ENCODE assay signal across 16 cellular contexts in genomic region chr20:35134472-35134871, GRCh38. TPM values are rescaled to one million over a fixed set of nuclear protein-coding genes. Genes with fewer than 3 reads are reported as not detected.
DNase-seq lines count a peak whose midpoint lies in the region; ATAC-seq, FAIRE-seq and TF ChIP-seq lines count a peak whose summit lies in the region.
"Had no signal": no experiment of that assay in that cellular context is flagged by ENCODE, and none has a peak within 500 bp of the region (broad histone marks: within the 10 kb centered on the region; RNA-seq: fewer than 3 reads in every experiment).

No MANE protein-coding gene starts in this region.

- no peak overlapping the region for H3K4me3 Mint-ChIP-seq in activated naive CD8-positive, alpha-beta T cell treated with anti-CD3 and anti-CD28 coated beads for 36 hours
- H3K4me3 Mint-ChIP-seq in activated naive CD8-positive, alpha-beta T cell treated with anti-CD3 and anti-CD28 coated beads, Interleukin-2, amount 50 U/mL, for 24 hours, result no peak overlapping the region
- H3K4me3 Mint-ChIP-seq in WTC11, result no peak overlapping the region
- H3K4me3 Mint-ChIP-seq: CD4-positive, alpha-beta memory T cell; dendritic cell treated with granulocyte-macrophage colony-stimulating factor and Interleukin-4, amounts not matched to agents 40 ng/mL and 50 ng/mL, for 4 days had no signal

- H3K9ac ChIP-seq in trophoblast cell (ENCODE audit: low read length), result no peak overlapping the region

- H3K14ac ChIP-seq in trophoblast cell (ENCODE audit: low read length), result no peak overlapping the region

- no peaks in the 10 kb centered on the region for H3K9me3 ChIP-seq in cardiac muscle cell (ENCODE audit: low read depth)
- H3K9me3 ChIP-seq in pancreas, result no peaks in the 10 kb centered on the region
- H3K9me3 ChIP-seq in trophoblast cell (ENCODE audit: insufficient read depth, low read depth, low read length), result no peaks in the 10 kb centered on the region
- H3K9me3 ChIP-seq: prostate gland had no signal

- no peak overlapping the region for H3K23ac ChIP-seq in trophoblast cell (ENCODE audit: low read length)

- no peaks in the 10 kb centered on the region for H3K27me3 ChIP-seq in cardiac muscle cell
- H3K27me3 ChIP-seq in pancreas, result no peaks in the 10 kb centered on the region
- H3K27me3 ChIP-seq in trophoblast cell (ENCODE audit: insufficient read depth, low read length), result no peaks in the 10 kb centered on the region

- no peak for DNase-seq in activated naive CD8-positive, alpha-beta T cell treated with anti-CD3 and anti-CD28 coated beads for 36 hours
- no peak for DNase-seq in activated naive CD8-positive, alpha-beta T cell treated with anti-CD3 and anti-CD28 coated beads, Interleukin-2, amount 50 U/mL, for 24 hours
- DNase-seq in cardiac muscle cell (ENCODE audit: low read depth in 1 of 2, low spot score in 1 of 2), result peak in 1 of 2 donors; percentile 2
- peak in 3 of 6 donors; percentile 37 to 43 (median 39) for DNase-seq in pancreas
- no peak for DNase-seq in WTC11 (ENCODE audit: low spot score)
- no peak for DNase-seq in SKM-1 (lab: John Stamatoyannopoulos, UW; ENCODE audit: unreplicated experiment)
- DNase-seq in trophoblast cell, result no peak
- DNase-seq in KG1 (lab: John Stamatoyannopoulos, UW), result no peak
- DNase-seq: amniotic stem cell; CD4-positive, alpha-beta memory T cell; H7; NCI-H1436 treated with DMSO at 0.1 percent for 48 hours; NCI-H226 had no signal

- H3K4ac ChIP-seq in trophoblast cell (ENCODE audit: low read depth, low read length), result no peak overlapping the region

- H3K4me3 ChIP-seq in cardiac muscle cell (no peak overlapping the region), pancreas (no peak overlapping the region), trophoblast cell (ENCODE audit: low read depth, low read length) (no peak overlapping the region)
- H3K4me3 ChIP-seq: prostate gland had no signal

- H4K12ac ChIP-seq in trophoblast cell (ENCODE audit: low read depth, low read length), result no peak overlapping the region

- POLR2A ChIA-PET in WTC11 (lab: Charles Lee), result no interaction called here

- H3K4me1 ChIP-seq in cardiac muscle cell (ENCODE audit: low read depth) (peaks cover 25% of the 10 kb centered on the region), pancreas (peaks cover 0 to 10% (median 6%) of the 10 kb centered on the region in 3 donors), trophoblast cell (ENCODE audit: control insufficient read depth in 1 of 2, insufficient read depth in 2 of 2, low read length in 2 of 2) (peaks cover 3 to 5% of the 10 kb centered on the region in 2 experiments)
- H3K4me1 ChIP-seq: prostate gland had no signal

- H3K36me3 ChIP-seq in cardiac muscle cell, result peaks cover 18% of the 10 kb centered on the region
- H3K36me3 ChIP-seq in pancreas, result peaks cover 0 to 56% (median 18%) of the 10 kb centered on the region in 3 donors
- H3K36me3 ChIP-seq in trophoblast cell (ENCODE audit: control insufficient read depth in 1 of 2, insufficient read depth in 2 of 2, low read length in 2 of 2), result peaks cover 28 to 36% of the 10 kb centered on the region in 2 experiments

- H2AK5ac ChIP-seq in trophoblast cell (ENCODE audit: low read length), result no peak overlapping the region

- 45 to 57% methylated on average over 9 of the region's 9 CpGs for WGBS in pancreas, 2 donors
- no CpG with 5 or more reads among the region's 9 CpGs for WGBS in trophoblast cell (ENCODE audit: extremely low coverage, insufficient coverage, insufficient read length)

- H3K79me1 ChIP-seq in trophoblast cell (ENCODE audit: low read length), result no peaks in the 10 kb centered on the region

- peaks cover 2% of the 10 kb centered on the region for H3K4me1 Mint-ChIP-seq in activated naive CD8-positive, alpha-beta T cell treated with anti-CD3 and anti-CD28 coated beads for 36 hours
- peaks cover 2% of the 10 kb centered on the region for H3K4me1 Mint-ChIP-seq in activated naive CD8-positive, alpha-beta T cell treated with anti-CD3 and anti-CD28 coated beads, Interleukin-2, amount 50 U/mL, for 24 hours
- no peaks in the 10 kb centered on the region for H3K4me1 Mint-ChIP-seq in WTC11

- H2BK5ac ChIP-seq in trophoblast cell (ENCODE audit: low read depth, low read length, poor library complexity), result no peak overlapping the region

- intact Hi-C loops in pancreas (cut with DNase I), result no loop called here

- peaks cover 6% of the 10 kb centered on the region for H3K36me3 Mint-ChIP-seq in activated naive CD8-positive, alpha-beta T cell treated with anti-CD3 and anti-CD28 coated beads for 36 hours
- H3K36me3 Mint-ChIP-seq in activated naive CD8-positive, alpha-beta T cell treated with anti-CD3 and anti-CD28 coated beads, Interleukin-2, amount 50 U/mL, for 24 hours (ENCODE audit: low read depth), result peaks cover 33% of the 10 kb centered on the region
- H3K36me3 Mint-ChIP-seq in WTC11, result peaks cover 34% of the 10 kb centered on the region

- H4K8ac ChIP-seq in trophoblast cell (ENCODE audit: low read depth, low read length), result no peak overlapping the region

- no peaks in the 10 kb centered on the region for H3K9me3 Mint-ChIP-seq in activated naive CD8-positive, alpha-beta T cell treated with anti-CD3 and anti-CD28 coated beads for 36 hours
- H3K9me3 Mint-ChIP-seq in activated naive CD8-positive, alpha-beta T cell treated with anti-CD3 and anti-CD28 coated beads, Interleukin-2, amount 50 U/mL, for 24 hours, result no peaks in the 10 kb centered on the region
- no peaks in the 10 kb centered on the region for H3K9me3 Mint-ChIP-seq in WTC11
- H3K9me3 Mint-ChIP-seq: CD4-positive, alpha-beta memory T cell; dendritic cell treated with granulocyte-macrophage colony-stimulating factor and Interleukin-4, amounts not matched to agents 40 ng/mL and 50 ng/mL, for 4 days had no signal

- H3K18ac ChIP-seq in trophoblast cell (ENCODE audit: low read length), result no peak overlapping the region

- H2AFZ ChIP-seq in trophoblast cell (ENCODE audit: insufficient read depth, low read length, poor library complexity), result no peak overlapping the region

- H3K27me3 Mint-ChIP-seq in activated naive CD8-positive, alpha-beta T cell treated with anti-CD3 and anti-CD28 coated beads for 36 hours, result no peaks in the 10 kb centered on the region
- no peaks in the 10 kb centered on the region for H3K27me3 Mint-ChIP-seq in activated naive CD8-positive, alpha-beta T cell treated with anti-CD3 and anti-CD28 coated beads, Interleukin-2, amount 50 U/mL, for 24 hours
- no peaks in the 10 kb centered on the region for H3K27me3 Mint-ChIP-seq in WTC11 (ENCODE audit: low read depth)
- H3K27me3 Mint-ChIP-seq: CD4-positive, alpha-beta memory T cell; dendritic cell treated with granulocyte-macrophage colony-stimulating factor and Interleukin-4, amounts not matched to agents 40 ng/mL and 50 ng/mL, for 4 days had no signal

- peak overlapping the region; percentile 55 for H3K27ac Mint-ChIP-seq in activated naive CD8-positive, alpha-beta T cell treated with anti-CD3 and anti-CD28 coated beads for 36 hours
- H3K27ac Mint-ChIP-seq in activated naive CD8-positive, alpha-beta T cell treated with anti-CD3 and anti-CD28 coated beads, Interleukin-2, amount 50 U/mL, for 24 hours, result no peak overlapping the region
- H3K27ac Mint-ChIP-seq in WTC11, result no peak overlapping the region
- H3K27ac Mint-ChIP-seq: dendritic cell treated with granulocyte-macrophage colony-stimulating factor and Interleukin-4, amounts not matched to agents 40 ng/mL and 50 ng/mL, for 4 days had no signal

- no peak for TF ChIP-seq CTCF in cardiac muscle cell (IDR thresholded peaks at IDR 0.05; ENCODE audit: low read depth, low read length)
- TF ChIP-seq CTCF in pancreas (IDR thresholded peaks at IDR 0.05), result no peak
- TF ChIP-seq CTCF in WTC11 (IDR thresholded peaks at IDR 0.05), result no peak

- H2BK120ac ChIP-seq in trophoblast cell (ENCODE audit: insufficient read depth, low read length, poor library complexity), result no peak overlapping the region

- CTCF ChIA-PET in WTC11 (lab: Charles Lee), result interaction anchor here (0.7 kb wide), 1 partner anchor 10 kb away, joined by 5 read pairs; no protein-coding TSS in a partner anchor

- no peak overlapping the region for H4K91ac ChIP-seq in trophoblast cell (ENCODE audit: low read depth, low read length)

- FAIRE-seq in pancreas (lab: Jason Lieb, UNC), result no peak

- H3K4me2 ChIP-seq in trophoblast cell (ENCODE audit: low read length), result no peak overlapping the region

- no peak for ATAC-seq in activated naive CD8-positive, alpha-beta T cell treated with anti-CD3 and anti-CD28 coated beads, Interleukin-2, amount 50 U/mL, for 24 hours
- ATAC-seq in pancreas (peak; percentile 59 to 81 (median 64)), WTC11 (no peak)
- ATAC-seq: esophagus mucosa had no signal

- H2BK12ac ChIP-seq in trophoblast cell (ENCODE audit: low read length), result no peak overlapping the region

- H3K79me2 ChIP-seq in trophoblast cell (ENCODE audit: control insufficient read depth, insufficient read depth, low read length, poor library complexity), result no peaks in the 10 kb centered on the region

- H3K27ac ChIP-seq in cardiac muscle cell (peak overlapping the region; percentile 86), pancreas (no peak overlapping the region), trophoblast cell (ENCODE audit: low read depth, low read length) (no peak overlapping the region)
- H3K27ac ChIP-seq: prostate gland had no signal

RNA-seq across cellular contexts. Expression of gene EDEM2, which starts 12.7 kb away (rescaled TPM):
- 10 to 100 TPM; 15.3 to 15.9 TPM for total RNA-seq in activated naive CD8-positive, alpha-beta T cell treated with anti-CD3 and anti-CD28 coated beads for 36 hours
- total RNA-seq in cardiac muscle cell (40.1 and 42.1 TPM in 2 replicates), pancreas (10 to 100 TPM; 12.6 to 31.5 (median 17.4) TPM), WTC11 (2021) (22.7 to 24.2 TPM (median 24.0 TPM) in 3 replicates)
- polyA plus RNA-seq in cardiac muscle cell (57.5 and 66.2 TPM in 2 replicates), pancreas (10 to 100 TPM; 12.5 to 22.7 TPM)
- 34.7 and 35.9 TPM in 2 replicates for polyA plus RNA-seq in trophoblast cell (2013)

RNA-seq across cellular contexts. Expression of gene PROCR, which starts 37.4 kb away (rescaled TPM):
- total RNA-seq in activated naive CD8-positive, alpha-beta T cell treated with anti-CD3 and anti-CD28 coated beads for 36 hours, result 1 to 10 TPM; 4.4 to 4.5 TPM
- total RNA-seq in cardiac muscle cell (8.2 and 11.6 TPM in 2 replicates), pancreas (10 to 100 TPM in 4 of 6 donors, 1 to 10 TPM in 2; 3.2 to 16.1 (median 10.8) TPM), WTC11 (2021) (20.5 to 29.7 TPM (median 22.2 TPM) in 3 replicates)
- polyA plus RNA-seq in cardiac muscle cell (12.5 and 13.7 TPM in 2 replicates), pancreas (10 to 100 TPM in 1 of 2 donors, 1 to 10 TPM in 1; 9.6 to 16.8 TPM)
- polyA plus RNA-seq in trophoblast cell (2013), result 17.1 and 18.6 TPM in 2 replicates

RNA-seq across cellular contexts. Expression of gene TRPC4AP, which starts 41.9 kb away (rescaled TPM):
- 10 to 100 TPM; 39.6 to 43.1 TPM for total RNA-seq in activated naive CD8-positive, alpha-beta T cell treated with anti-CD3 and anti-CD28 coated beads for 36 hours
- total RNA-seq in cardiac muscle cell, result 113 and 120 TPM in 2 replicates
- 123 and 131 TPM in 2 replicates for polyA plus RNA-seq in cardiac muscle cell
- 10 to 100 TPM; 30.7 to 40.7 (median 33.2) TPM for total RNA-seq in pancreas
- 10 to 100 TPM; 42.4 to 43.1 TPM for polyA plus RNA-seq in pancreas
- 62.7 to 73.8 TPM (median 68.0 TPM) in 3 replicates for total RNA-seq in WTC11 (2021)
- polyA plus RNA-seq in trophoblast cell (2013), result 61.7 TPM in 2 replicates

Comparison
In these comparisons a context has a peak if more than half of its experiments do, and no peak if none do; other contexts are left out.
1. ATAC-seq: peak in pancreas (4 of 4); none in activated naive CD8-positive, alpha-beta T cell treated with anti-CD3 and anti-CD28 coated beads, Interleukin-2, amount 50 U/mL, for 24 hours (single experiment) and WTC11 (single experiment).